8 cellular contexts compared by ENCODE assay signal in genomic region chr12:62934799-62935674, GRCh38. TPM values are rescaled to one million over a fixed set of nuclear protein-coding genes. Genes with fewer than 3 reads are reported as not detected.
A peak's percentile ranks its signal among the peaks of the same experiment; 100 is the strongest.
DNase-seq lines count a peak whose midpoint lies in the region; ATAC-seq, FAIRE-seq and TF ChIP-seq lines count a peak whose summit lies in the region.

Gene PPM1H (minus strand): TSS chr12:62935150. CDS start chr12:62934736, 414 bp downstream.

- peak in 1 of 2 donors; percentile 23 for TF ChIP-seq POLR2A in adrenal gland (IDR thresholded peaks at IDR 0.05)

- FAIRE-seq in pancreas (lab: Jason Lieb, UNC): no peak

- peak; percentile 23 to 57 (median 34) for TF ChIP-seq CTCF in adrenal gland (IDR thresholded peaks at IDR 0.05)
- peak; percentile 73 for TF ChIP-seq CTCF in left ventricle myocardium inferior (IDR thresholded peaks at IDR 0.05; ENCODE audit: borderline replicate concordance)
- TF ChIP-seq CTCF in pancreas (IDR thresholded peaks at IDR 0.05): peak; percentile 48 to 78 (median 70)

- no peaks in the 10 kb centered on the region for H3K36me3 ChIP-seq in adrenal gland (replicated peaks in 1 of 2)
- no peaks in the 10 kb centered on the region for H3K36me3 ChIP-seq in left ventricle myocardium inferior
- H3K36me3 ChIP-seq in pancreas: no peaks in the 10 kb centered on the region

- peaks cover 7 to 12% of the 10 kb centered on the region in 2 donors for H3K4me1 ChIP-seq in adrenal gland (replicated peaks in 1 of 2)
- H3K4me1 ChIP-seq in left ventricle myocardium inferior: peaks cover 39% of the 10 kb centered on the region
- H3K4me1 ChIP-seq in pancreas: peaks cover 0 to 8% (median 5%) of the 10 kb centered on the region in 3 donors

- H3K27me3 ChIP-seq in adrenal gland (no peaks in the 10 kb centered on the region), left ventricle myocardium inferior (ENCODE audit: low read depth) (no peaks in the 10 kb centered on the region), pancreas (no peaks in the 10 kb centered on the region)

- ATAC-seq in GM21526 (IDR thresholded peaks at IDR 0.05; ENCODE audit: low FRiP score, unreplicated experiment): peak; percentile 77
- ATAC-seq in pancreas: peak; percentile 93 to 96 (median 95)

- WGBS in adrenal gland, 4 donors: 1 to 10% (median 2%) methylated on average over 9 to 69 of the region's 69 CpGs
- 0 to 1% methylated on average over 41 to 69 of the region's 69 CpGs for whole genome bisulfite sequencing in pancreas, 2 donors

- no peaks in the 10 kb centered on the region for H3K9me3 ChIP-seq in adrenal gland (replicated peaks in 1 of 3)
- H3K9me3 ChIP-seq in left ventricle myocardium inferior (replicated peaks): no peaks in the 10 kb centered on the region
- no peaks in the 10 kb centered on the region for H3K9me3 ChIP-seq in pancreas

- peak within 1 kb of the TSS; percentile 61 to 92 (median 87) for H3K4me3 ChIP-seq in adrenal gland
- H3K4me3 ChIP-seq in left ventricle myocardium inferior: peak within 1 kb of the TSS; percentile 79
- peak within 1 kb of the TSS; percentile 75 to 97 (median 86) for H3K4me3 ChIP-seq in pancreas

- in situ Hi-C loops in G401 (cut with HindIII; ENCODE audit: low sequenced_read_pairs): no loop called here

- H3K27ac ChIP-seq in adrenal gland (peak within 1 kb of the TSS in 2 of 5 donors; percentile 29 to 47), left ventricle myocardium inferior (replicated peaks) (peak within 1 kb of the TSS; percentile 91), pancreas (peak within 1 kb of the TSS; percentile 18 to 77 (median 62))

- intact Hi-C loops in adrenal gland (cut with DNase I): loop anchor here in 1 of 2 donors (10.0 kb wide), 1 partner anchor 120 kb away; no protein-coding TSS in a partner anchor
- intact Hi-C loops in left ventricle myocardium inferior (cut with micrococcal nuclease): loop anchor here (5.0 kb wide), 1 partner anchor 123 kb away; no protein-coding TSS in a partner anchor
- intact Hi-C loops in pancreas (cut with DNase I): loop anchor here in 1 of 3 donors (10.0 kb wide), 1 partner anchor 50 kb away; no protein-coding TSS in a partner anchor

- DNase-seq in G401 (ENCODE audit: low spot score): peak; percentile 85
- DNase-seq in HT1080 (ENCODE audit: low read depth): peak; percentile 66
- peak; percentile 56 for DNase-seq in NOMO-1 treated with dmso at 0.1 percent for 144 hours (lab: John Stamatoyannopoulos, UW; ENCODE audit: unreplicated experiment)
- DNase-seq in adrenal gland: peak; percentile 46 to 69 (median 61)
- DNase-seq in left ventricle myocardium inferior: peak; percentile 76
- peak; percentile 91 to 97 (median 93) for DNase-seq in pancreas
- DNase-seq in KG1 (lab: John Stamatoyannopoulos, UW): no peak

RNA-seq across cellular contexts. Expression of gene PPM1H, which starts in this region (rescaled TPM):
- 42.6 and 65.7 TPM in 2 replicates for total RNA-seq in G401 (2014; rRNA removed; shearing (Covaris generic))
- total RNA-seq in HT1080 (2014; rRNA removed; shearing (Covaris generic)): 2.1 and 3.0 TPM in 2 replicates
- 0.56 and 0.85 TPM in 2 replicates for polyA plus RNA-seq in HT1080 (2015; cell fraction: cytosol; rRNA removed)
- polyA plus RNA-seq in HT1080 (2015; cell fraction: nucleus; rRNA removed): 0.85 and 2.9 TPM in 2 replicates
- total RNA-seq in adrenal gland (1 to 10 TPM; 1.9 to 5.5 (median 3.1) TPM), left ventricle myocardium inferior (6.0 TPM), pancreas (10 to 100 TPM in 2 of 6 donors, 1 to 10 TPM in 4; 5.2 to 12.9 (median 6.3) TPM)
- polyA plus RNA-seq in adrenal gland (1 to 10 TPM in 1 of 3 donors, under 1 TPM in 2; 0.81 to 1.8 (median 0.97) TPM), pancreas (1 to 10 TPM; 1.7 to 3.6 TPM)
